1 cellular context compared by ENCODE assay signal in genomic region chr12:117485984-117486839, GRCh38.
TF ChIP-seq lines count a peak whose summit lies in the region.

No MANE protein-coding gene starts in this region.

TF ChIP-seq in SK-N-SH, 30 proteins besides CTCF, POLR2A, EP300 and RAD21 (continued from another document):
- TF ChIP-seq, protein P1, sequence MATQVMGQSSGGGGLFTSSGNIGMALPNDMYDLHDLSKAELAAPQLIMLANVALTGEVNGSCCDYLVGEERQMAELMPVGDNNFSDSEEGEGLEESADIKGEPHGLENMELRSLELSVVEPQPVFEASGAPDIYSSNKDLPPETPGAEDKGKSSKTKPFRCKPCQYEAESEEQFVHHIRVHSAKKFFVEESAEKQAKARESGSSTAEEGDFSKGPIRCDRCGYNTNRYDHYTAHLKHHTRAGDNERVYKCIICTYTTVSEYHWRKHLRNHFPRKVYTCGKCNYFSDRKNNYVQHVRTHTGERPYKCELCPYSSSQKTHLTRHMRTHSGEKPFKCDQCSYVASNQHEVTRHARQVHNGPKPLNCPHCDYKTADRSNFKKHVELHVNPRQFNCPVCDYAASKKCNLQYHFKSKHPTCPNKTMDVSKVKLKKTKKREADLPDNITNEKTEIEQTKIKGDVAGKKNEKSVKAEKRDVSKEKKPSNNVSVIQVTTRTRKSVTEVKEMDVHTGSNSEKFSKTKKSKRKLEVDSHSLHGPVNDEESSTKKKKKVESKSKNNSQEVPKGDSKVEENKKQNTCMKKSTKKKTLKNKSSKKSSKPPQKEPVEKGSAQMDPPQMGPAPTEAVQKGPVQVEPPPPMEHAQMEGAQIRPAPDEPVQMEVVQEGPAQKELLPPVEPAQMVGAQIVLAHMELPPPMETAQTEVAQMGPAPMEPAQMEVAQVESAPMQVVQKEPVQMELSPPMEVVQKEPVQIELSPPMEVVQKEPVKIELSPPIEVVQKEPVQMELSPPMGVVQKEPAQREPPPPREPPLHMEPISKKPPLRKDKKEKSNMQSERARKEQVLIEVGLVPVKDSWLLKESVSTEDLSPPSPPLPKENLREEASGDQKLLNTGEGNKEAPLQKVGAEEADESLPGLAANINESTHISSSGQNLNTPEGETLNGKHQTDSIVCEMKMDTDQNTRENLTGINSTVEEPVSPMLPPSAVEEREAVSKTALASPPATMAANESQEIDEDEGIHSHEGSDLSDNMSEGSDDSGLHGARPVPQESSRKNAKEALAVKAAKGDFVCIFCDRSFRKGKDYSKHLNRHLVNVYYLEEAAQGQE (IDR thresholded peaks at IDR 0.05; ENCODE audit: low read depth, low read length) = no peak
- no peak for TF ChIP-seq PBX3 (IDR thresholded peaks at IDR 0.05)
- TF ChIP-seq SIN3A (IDR thresholded peaks at IDR 0.05; ENCODE audit: borderline replicate concordance, low read depth, low read length) = no peak
- no peak for TF ChIP-seq FOSL2 (IDR thresholded peaks at IDR 0.05; ENCODE audit: borderline replicate concordance, low read depth)
- TF ChIP-seq FOXM1 (IDR thresholded peaks at IDR 0.05; ENCODE audit: low read depth) = no peak
- TF ChIP-seq JUND (IDR thresholded peaks at IDR 0.05) = no peak
